Comparison of ENCODE assay signal across 23 cellular contexts in the genomic region with DNA sequence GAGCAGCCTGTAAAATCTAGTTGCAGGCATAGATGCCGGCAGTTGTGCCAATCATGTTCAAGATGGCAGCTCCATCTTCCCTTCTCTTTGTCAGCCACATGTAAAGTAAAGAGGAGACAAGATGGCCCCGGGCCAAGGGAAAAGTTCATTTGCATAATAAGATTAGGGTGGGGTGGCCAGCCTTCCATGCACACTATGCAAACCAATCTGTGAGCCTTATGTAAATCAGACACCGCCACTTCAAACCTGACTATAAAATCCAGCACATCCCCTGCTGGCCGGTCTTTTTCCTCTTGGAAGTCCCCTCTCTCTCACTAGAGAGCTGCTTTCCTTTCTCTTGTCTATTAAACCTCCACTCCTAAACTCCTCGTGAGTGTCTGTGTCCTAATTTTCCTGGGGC.
DNase-seq lines count a peak whose midpoint lies in the region; ATAC-seq lines count a peak whose summit lies in the region.
"Had no signal": no experiment of that assay in that cellular context is flagged by ENCODE, and none has a peak within 500 bp of the region (broad histone marks: within the 10 kb centered on the region; RNA-seq: fewer than 3 reads in every experiment).

No MANE protein-coding gene starts in this region.

- intact Hi-C loops in sciatic nerve (cut with DNase I): no loop called here

- peaks cover 6% of the 10 kb centered on the region; the same call in 1 of the 2 replicates for H3K9me3 ChIP-seq in HAP-1
- H3K9me3 ChIP-seq: SK-N-SH had no signal

- H3K36me3 ChIP-seq in HAP-1 (replicated peaks) (no peaks in the 10 kb centered on the region), mesendoderm (ENCODE audit: control insufficient read depth, insufficient read depth, low read length) (no peaks in the 10 kb centered on the region)

- no peak overlapping the region for H3K4me3 ChIP-seq in HAP-1
- H3K4me3 ChIP-seq in mesendoderm (ENCODE audit: low read length): no peak overlapping the region
- H3K4me3 ChIP-seq: MG63 had no signal

- H2BK15ac ChIP-seq in mesendoderm (replicated peaks; ENCODE audit: low read depth): no peak overlapping the region

- H3K4ac ChIP-seq in mesendoderm (ENCODE audit: low read depth, low read length): no peak overlapping the region

- no peak overlapping the region for H2BK120ac ChIP-seq in mesendoderm (ENCODE audit: low read depth, low read length)

- DNase-seq in DMS 273 (lab: John Stamatoyannopoulos, UW; ENCODE audit: unreplicated experiment) (peak; percentile 65), DMS 273 treated with DMSO at 0.1 percent for 48 hours (lab: John Stamatoyannopoulos, UW) (no peak), HAP-1 (ENCODE audit: low spot score in 2 of 2) (peak; percentile 48 to 77), NCI-H69 (lab: John Stamatoyannopoulos, UW) (peak; percentile 81), mesendoderm (peak; percentile 58), ecto neural progenitor cell (ENCODE audit: low spot score) (no peak), sciatic nerve (ENCODE audit: low spot score) (no peak)
- DNase-seq: 8988T; Caco-2; CD4-positive, alpha-beta T cell; IMR-90; Karpas-422; MG63; NCI-H1092 treated with DMSO at 0.1 percent for 48 hours; NCI-H1694; NCI-H2081 treated with DMSO at 0.1 percent for 48 hours; NCI-H345; NCI-H774; SHP77; SK-N-SH; T-cell had no signal

- H3K4me2 ChIP-seq in mesendoderm (ENCODE audit: low read length): no peak overlapping the region
- H3K4me2 ChIP-seq: SK-N-SH had no signal

- no peak overlapping the region for H3K9ac ChIP-seq in mesendoderm (ENCODE audit: low read length)
- H3K9ac ChIP-seq: SK-N-SH had no signal

- no peak overlapping the region for H4K5ac ChIP-seq in mesendoderm (ENCODE audit: low read length)

- H3K27ac ChIP-seq in mesendoderm (ENCODE audit: low read depth, low read length): no peak overlapping the region
- H3K27ac ChIP-seq: HL-60 had no signal

- no peaks in the 10 kb centered on the region for H3K79me2 ChIP-seq in mesendoderm (ENCODE audit: control insufficient read depth, insufficient read depth, low read length)

- H3K27me3 ChIP-seq in HAP-1 (ENCODE audit: low read depth) (no peaks in the 10 kb centered on the region), mesendoderm (ENCODE audit: insufficient read depth, low read length, poor library complexity) (no peaks in the 10 kb centered on the region)
- H3K27me3 ChIP-seq: MG63 had no signal

- ATAC-seq in sciatic nerve: no peak
- no peak for ATAC-seq in HG02870 (IDR thresholded peaks at IDR 0.05; ENCODE audit: unreplicated experiment)
- ATAC-seq: T-cell had no signal

- no peak overlapping the region for H2BK5ac ChIP-seq in mesendoderm (ENCODE audit: low read length)

- no peak overlapping the region for H3K18ac ChIP-seq in mesendoderm (ENCODE audit: low read length)

- H3K4me1 ChIP-seq in HAP-1: peaks cover 6% of the 10 kb centered on the region
- no peaks in the 10 kb centered on the region for H3K4me1 ChIP-seq in mesendoderm (ENCODE audit: control insufficient read depth, low read depth, low read length)
- H3K4me1 ChIP-seq: Caco-2 had no signal

- no peak overlapping the region for H4K8ac ChIP-seq in mesendoderm (ENCODE audit: low read depth, low read length)

- no CpG with 5 or more reads among the region's 5 CpGs for WGBS in mesendoderm (ENCODE audit: extremely low coverage, insufficient coverage, low lambda C conversion rate)

- in situ Hi-C loops in HAP-1 (cut with MboI; ENCODE audit: low sequenced_read_pairs): no loop called here

- no peak overlapping the region for H3K56ac ChIP-seq in mesendoderm (ENCODE audit: low read length)

- no peak overlapping the region for H3K23ac ChIP-seq in mesendoderm (ENCODE audit: low read length)

- no peaks in the 10 kb centered on the region for H3K79me1 ChIP-seq in mesendoderm (ENCODE audit: low read length)

- no peak overlapping the region for H2AK5ac ChIP-seq in mesendoderm (ENCODE audit: low read length)

Comparison
In these comparisons a context has a peak if more than half of its experiments do, and no peak if none do; other contexts are left out.
1. DNase-seq: peak in DMS 273 (single experiment), HAP-1 (2 of 2), NCI-H69 (single experiment) and mesendoderm (single experiment); none in DMS 273 treated with DMSO at 0.1 percent for 48 hours (single experiment), ecto neural progenitor cell (single experiment) and sciatic nerve (single experiment).